Comparison of ENCODE assay signal across 1 cellular context in the genomic region with DNA sequence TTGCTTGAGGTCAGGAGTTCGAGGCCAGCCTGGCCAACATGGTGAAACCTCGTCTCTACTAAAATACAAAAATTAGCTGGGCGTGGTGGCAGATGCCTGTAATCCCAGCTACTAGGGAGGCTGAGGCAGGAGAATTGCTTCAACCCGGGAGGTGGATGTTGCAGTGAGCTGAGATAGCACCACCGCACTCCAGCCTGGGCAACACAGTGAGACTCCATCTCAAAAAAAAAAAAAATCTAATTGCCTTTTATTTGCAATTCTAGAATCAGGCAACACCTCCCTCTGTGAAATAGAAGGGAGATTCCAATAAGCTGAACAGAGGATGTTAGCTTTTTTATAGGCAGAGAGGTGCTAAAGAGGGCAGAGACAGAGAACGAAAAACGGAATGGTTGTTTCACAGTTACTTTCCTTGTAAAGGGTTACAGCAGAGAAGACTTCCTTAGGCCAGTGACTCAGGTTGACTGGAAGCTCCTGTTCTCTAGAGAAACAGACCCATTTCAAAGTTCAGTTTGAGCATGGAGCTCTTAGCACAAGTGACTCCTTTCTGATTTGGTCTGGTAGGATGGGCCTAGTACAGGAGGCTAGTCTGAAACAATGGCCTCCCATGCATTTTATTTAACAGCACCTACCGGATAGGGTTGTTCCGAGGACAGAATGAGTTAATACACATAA.
A peak's percentile ranks its signal among the peaks of the same experiment; 100 is the strongest.
TF ChIP-seq lines count a peak whose summit lies in the region.

No MANE protein-coding gene starts in this region.

TF ChIP-seq in HepG2, 621 proteins besides CTCF, POLR2A, EP300 and RAD21:
- TF ChIP-seq ZNF598 (CRISPR knock-in tag; IDR thresholded peaks at IDR 0.05; ENCODE audit: borderline replicate concordance) (0 out of 2 replicates have a peak, but pooled peaks have one; percentile 39), ZNF629 (CRISPR knock-in tag; conservative IDR thresholded peaks at IDR 0.05) (peak; percentile 45)
